In genomic region chr6:30740540-30740870, GRCh38 we compare ENCODE assay signal across 11 cellular contexts. TPM values are rescaled to one million over a fixed set of nuclear protein-coding genes. Genes with fewer than 3 reads are reported as not detected.
DNase-seq lines count a peak whose midpoint lies in the region; ATAC-seq and TF ChIP-seq lines count a peak whose summit lies in the region.
"Had no signal": no experiment of that assay in that cellular context is flagged by ENCODE, and none has a peak within 500 bp of the region (broad histone marks: within the 10 kb centered on the region; RNA-seq: fewer than 3 reads in every experiment).

No MANE protein-coding gene starts in this region.

- peak overlapping the region; percentile 98 for H3K27ac Mint-ChIP-seq in activated T-cell treated with anti-CD3 and anti-CD28 coated beads, Interleukin-2, amount 50 U/mL, for 24 hours
- peak overlapping the region in 1 of 2 donors; percentile 72 for H3K27ac Mint-ChIP-seq in effector memory CD8-positive, alpha-beta T cell

- H3K4me3 Mint-ChIP-seq in activated T-cell treated with anti-CD3 and anti-CD28 coated beads, Interleukin-2, amount 50 U/mL, for 24 hours: peak overlapping the region; percentile 92
- peak overlapping the region; percentile 90 to 97 for H3K4me3 Mint-ChIP-seq in effector memory CD8-positive, alpha-beta T cell

- no peak for ATAC-seq in effector memory CD8-positive, alpha-beta T cell (replicated peaks)
- ATAC-seq in GM21367 (IDR thresholded peaks at IDR 0.05; ENCODE audit: unreplicated experiment) (no peak), HG02885 (IDR thresholded peaks at IDR 0.05; ENCODE audit: poor library complexity, unreplicated experiment) (no peak)

- no peaks in the 10 kb centered on the region for H3K9me3 ChIP-seq in skeletal muscle tissue (ENCODE audit: control insufficient read depth in 3 of 3, low read length in 3 of 3)

- peaks cover 31 to 47% (median 34%) of the 10 kb centered on the region in 3 donors for H3K4me1 ChIP-seq in skeletal muscle tissue (ENCODE audit: control insufficient read depth in 3 of 3, insufficient read depth in 3 of 3, low read length in 3 of 3)

- peak overlapping the region; percentile 93 for H3K27ac ChIP-seq in skeletal muscle tissue (ENCODE audit: low read depth, low read length)

- no peaks in the 10 kb centered on the region for H3K27me3 ChIP-seq in skeletal muscle tissue (ENCODE audit: control insufficient read depth in 3 of 3, insufficient read depth in 3 of 3, low read length in 3 of 3)

- no peak overlapping the region for H3K9ac ChIP-seq in skeletal muscle tissue (ENCODE audit: low read depth in 1 of 3, low read length in 3 of 3)

- H3K36me3 ChIP-seq in skeletal muscle tissue (ENCODE audit: control insufficient read depth in 3 of 3, insufficient read depth in 3 of 3, low read length in 3 of 3): peaks cover 44 to 57% (median 53%) of the 10 kb centered on the region in 3 donors

- no peak for DNase-seq in activated T-cell treated with anti-CD3 and anti-CD28 coated beads, Interleukin-2, amount 50 U/mL, for 24 hours
- DNase-seq in activated T-cell treated with anti-CD3 and anti-CD28 coated beads, Interleukin-2, amount 50 U/mL, for 1 hour: no peak
- DNase-seq in RPMI7951 (ENCODE audit: low read depth) (peak; percentile 65), GM10266 (ENCODE audit: extremely low spot score) (no peak)
- no peak for DNase-seq in effector memory CD8-positive, alpha-beta T cell
- DNase-seq: NCI-H146; NCI-H774; stimulated activated naive CD4-positive, alpha-beta T cell treated with Interleukin-2 at 50 U/mL for 16 hours had no signal

- no peak overlapping the region for H3K4me3 ChIP-seq in skeletal muscle tissue (ENCODE audit: low read length in 3 of 3)

- H3K36me3 Mint-ChIP-seq in activated T-cell treated with anti-CD3 and anti-CD28 coated beads, Interleukin-2, amount 50 U/mL, for 24 hours (ENCODE audit: low read depth): peaks cover 87% of the 10 kb centered on the region
- H3K36me3 Mint-ChIP-seq in effector memory CD8-positive, alpha-beta T cell (ENCODE audit: insufficient read depth): peaks cover 51% of the 10 kb centered on the region

- peaks cover 5% of the 10 kb centered on the region for H3K9me3 Mint-ChIP-seq in activated T-cell treated with anti-CD3 and anti-CD28 coated beads, Interleukin-2, amount 50 U/mL, for 24 hours
- no peaks in the 10 kb centered on the region for H3K9me3 Mint-ChIP-seq in effector memory CD8-positive, alpha-beta T cell

- peaks cover 79% of the 10 kb centered on the region for H3K4me1 Mint-ChIP-seq in activated T-cell treated with anti-CD3 and anti-CD28 coated beads, Interleukin-2, amount 50 U/mL, for 24 hours (ENCODE audit: low read depth)
- peaks cover 56 to 64% of the 10 kb centered on the region in 2 donors for H3K4me1 Mint-ChIP-seq in effector memory CD8-positive, alpha-beta T cell (ENCODE audit: low read depth in 2 of 2)

- H3K27me3 Mint-ChIP-seq in activated T-cell treated with anti-CD3 and anti-CD28 coated beads, Interleukin-2, amount 50 U/mL, for 24 hours: no peaks in the 10 kb centered on the region
- no peaks in the 10 kb centered on the region for H3K27me3 Mint-ChIP-seq in effector memory CD8-positive, alpha-beta T cell

- TF ChIP-seq CTCF in GM10266 (IDR thresholded peaks at IDR 0.05; ENCODE audit: control insufficient read depth, insufficient read depth, low read depth, missing control alignments): no peak

RNA-seq across cellular contexts. Expression of gene FLOT1, which starts 2.0 kb away (rescaled TPM):
- total RNA-seq in RPMI7951 (2014; rRNA removed; shearing (Covaris generic)): 108 and 118 TPM in 2 replicates
- total RNA-seq in skeletal muscle tissue: 44.9 TPM

RNA-seq across cellular contexts. Expression of gene IER3, which starts 3.8 kb away (rescaled TPM):
- total RNA-seq in RPMI7951 (2014; rRNA removed; shearing (Covaris generic)): 377 and 410 TPM in 2 replicates
- total RNA-seq in skeletal muscle tissue: 4.2 TPM

RNA-seq across cellular contexts. Expression of gene TUBB, which starts 20.4 kb away (rescaled TPM):
- total RNA-seq in RPMI7951 (2014; rRNA removed; shearing (Covaris generic)): 1,269 and 1,837 TPM in 2 replicates
- 317 TPM for total RNA-seq in skeletal muscle tissue

RNA-seq across cellular contexts. Expression of gene MDC1, which starts 23.4 kb away (rescaled TPM):
- 6.4 and 13.6 TPM in 2 replicates for total RNA-seq in RPMI7951 (2014; rRNA removed; shearing (Covaris generic))
- total RNA-seq in skeletal muscle tissue: 5.2 TPM

RNA-seq across cellular contexts. Expression of gene NRM, which starts 49.7 kb away (rescaled TPM):
- total RNA-seq in RPMI7951 (2014; rRNA removed; shearing (Covaris generic)): 18.2 and 29.2 TPM in 2 replicates
- total RNA-seq in skeletal muscle tissue: 3.7 TPM

Comparison
In these comparisons a context has a peak if more than half of its experiments do, and no peak if none do; other contexts are left out.
1. RNA of gene IER3, which starts 3.8 kb away (total RNA-seq): 377 to 410 TPM in RPMI7951; 4.2 TPM in skeletal muscle tissue (single experiment); every median in the first group is over 10 times any median in the second.